ENCODE assay signal across 8 cellular contexts in the genomic region with DNA sequence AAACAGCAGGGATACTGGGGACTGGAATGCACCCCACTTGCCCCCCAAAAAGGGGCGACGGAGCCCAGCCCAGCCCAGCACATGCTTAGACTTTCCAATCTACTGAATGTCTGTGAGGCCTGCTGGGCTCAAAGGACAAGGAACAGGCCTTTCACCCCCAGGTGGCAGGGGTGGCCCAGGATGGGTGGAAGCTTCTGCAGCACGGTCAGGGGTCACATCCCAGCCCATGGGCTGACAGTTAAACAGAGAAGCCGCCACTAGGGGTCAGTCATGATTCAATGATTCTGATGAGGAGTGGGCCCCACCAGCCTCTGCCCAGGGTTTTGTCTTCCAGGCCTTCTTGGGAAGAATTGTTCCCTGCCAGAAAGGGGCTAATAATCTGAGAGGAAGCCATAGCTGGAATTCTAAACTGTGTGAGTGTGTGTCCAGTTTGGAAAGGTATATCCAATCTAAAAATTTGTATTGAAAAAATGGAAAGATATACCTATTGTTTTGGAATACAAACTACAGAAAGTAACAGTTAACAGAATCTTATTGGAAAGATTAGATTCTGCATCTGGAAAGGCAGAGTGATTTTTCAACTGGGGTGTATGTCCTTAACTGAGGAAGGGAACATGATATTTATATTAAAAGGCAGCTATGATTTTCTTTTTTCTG. TPM values are rescaled to one million over a fixed set of nuclear protein-coding genes. Genes with fewer than 3 reads are reported as not detected.
DNase-seq lines count a peak whose midpoint lies in the region; ATAC-seq, FAIRE-seq and TF ChIP-seq lines count a peak whose summit lies in the region.

No MANE protein-coding gene starts in this region.

- DNase-seq in CD14-positive monocyte (ENCODE audit: low spot score) (no peak), H54 (ENCODE audit: insufficient read length, low spot score) (peak; percentile 33), NCI-H526 treated with DMSO at 0.1 percent for 48 hours (lab: John Stamatoyannopoulos, UW) (peak; percentile 36), activated T-cell treated with anti-CD3 and anti-CD28 coated beads for 24 hours (ENCODE audit: low read depth) (peak; percentile 16), glomerular visceral epithelial cell (ENCODE audit: extremely low spot score) (peak; percentile 46), retina (peak; percentile 85)

- H3K27me3 Mint-ChIP-seq in CD14-positive monocyte (ENCODE audit: low read depth in 3 of 3), result peaks cover 16 to 27% (median 27%) of the 10 kb centered on the region in 3 donors

- ATAC-seq in HG03045 (IDR thresholded peaks at IDR 0.05; ENCODE audit: unreplicated experiment) (no peak), HG03565 (IDR thresholded peaks at IDR 0.05; ENCODE audit: unreplicated experiment) (no peak)

- no peak for FAIRE-seq in H54 (lab: Jason Lieb, UNC)

- H3K4me1 Mint-ChIP-seq in CD14-positive monocyte, result peaks cover 14% of the 10 kb centered on the region

- no peak for TF ChIP-seq POLR2A in H54 (IDR thresholded peaks at IDR 0.05; ENCODE audit: low read depth, low read length)

- peak; percentile 37 for TF ChIP-seq CTCF in CD14-positive monocyte (IDR thresholded peaks at IDR 0.05)

- H3K9me3 Mint-ChIP-seq in CD14-positive monocyte, result peaks cover 0 to 5% (median 0%) of the 10 kb centered on the region in 7 donors

- H3K27ac Mint-ChIP-seq in CD14-positive monocyte, result no peak overlapping the region

- H3K36me3 Mint-ChIP-seq in CD14-positive monocyte, result no peaks in the 10 kb centered on the region

- intact Hi-C loops in CD14-positive monocyte (cut with micrococcal nuclease), result no loop called here

- no peak overlapping the region for H3K4me3 Mint-ChIP-seq in CD14-positive monocyte

RNA-seq across cellular contexts. Expression of a gene that starts 2.2 kb away (rescaled TPM):
- polyA plus RNA-seq in CD14-positive monocyte, result not detected

RNA-seq across cellular contexts. Expression of a gene that starts 18.0 kb away (rescaled TPM):
- not detected for polyA plus RNA-seq in CD14-positive monocyte
